ENCODE assay signal across 19 cellular contexts in the genomic region with DNA sequence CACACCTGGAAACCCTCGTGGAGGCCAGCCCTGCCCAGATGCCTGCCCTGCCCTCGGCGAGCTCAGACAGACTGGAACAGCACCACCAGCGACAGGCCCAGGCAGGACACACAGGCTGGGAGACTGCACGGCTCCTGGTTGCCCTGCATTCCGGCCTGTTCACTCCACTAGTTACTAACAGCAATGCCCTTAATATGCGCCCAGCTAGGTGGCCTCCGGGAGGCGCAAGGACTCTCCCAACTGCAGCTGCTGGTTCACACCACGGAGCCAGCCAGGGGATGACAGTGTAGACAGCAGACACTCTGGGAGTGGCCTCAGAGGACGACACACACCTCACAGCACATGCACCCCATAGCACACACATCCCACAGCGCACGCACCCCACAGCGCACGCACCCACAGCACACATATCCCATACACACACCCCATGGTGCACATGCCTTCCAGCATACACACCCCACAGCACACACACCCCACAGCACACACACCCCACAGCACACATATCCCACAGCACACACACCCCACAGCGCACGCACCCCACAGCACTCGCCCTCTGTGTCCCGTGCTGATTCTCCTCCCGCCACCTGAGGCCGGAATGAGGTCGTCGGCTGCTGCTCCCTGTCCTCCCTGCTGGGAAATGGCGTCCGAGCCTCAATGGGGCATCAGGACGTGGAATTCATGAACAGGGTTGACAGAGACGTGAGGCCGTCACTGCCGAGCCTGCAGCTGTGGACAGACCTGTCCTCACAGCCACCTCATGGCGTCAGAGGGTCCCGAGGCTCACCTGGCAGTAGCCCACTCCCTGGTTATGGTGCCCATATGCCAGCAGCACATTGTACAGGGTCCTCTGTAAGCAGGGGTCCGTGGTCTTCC. TPM values are rescaled to one million over a fixed set of nuclear protein-coding genes. Genes with fewer than 3 reads are reported as not detected.
DNase-seq lines count a peak whose midpoint lies in the region; ATAC-seq and TF ChIP-seq lines count a peak whose summit lies in the region.
"Had no signal": no experiment of that assay in that cellular context is flagged by ENCODE, and none has a peak within 500 bp of the region (broad histone marks: within the 10 kb centered on the region; RNA-seq: fewer than 3 reads in every experiment).

No MANE protein-coding gene starts in this region.

- TF ChIP-seq EP300 in SK-N-SH (IDR thresholded peaks at IDR 0.05; ENCODE audit: borderline replicate concordance in 1 of 2, low read depth in 1 of 2, low read length in 1 of 2) = no peak

- H3K4me3 Mint-ChIP-seq in endothelial cell (ENCODE audit: unreplicated experiment) = peak overlapping the region; percentile 31
- H3K4me3 Mint-ChIP-seq in stimulated activated effector memory CD8-positive, alpha-beta T cell treated with anti-CD3 and anti-CD28 coated beads, Interleukin-12 subunit alpha, Interleukin-12 subunit beta, amount 100 ng/mL, for 72 hours = no peak overlapping the region
- no peak overlapping the region for H3K4me3 Mint-ChIP-seq in activated T-helper 1 cell treated with anti-CD3 and anti-CD28 coated beads, Interleukin-12 subunit alpha, Interleukin-12 subunit beta, Interleukin-2, Interleukin-4 antibody, amounts not matched to agents 30 ng/mL and 10 ng/mL and 1 ng/mL, durations not matched to agents 14 hours and 24 hours and 36 hours
- H3K4me3 Mint-ChIP-seq: activated B cell treated with CpG ODN at 0.5 μM for 24 hours; dendritic cell treated with granulocyte-macrophage colony-stimulating factor and Interleukin-4, amounts not matched to agents 40 ng/mL and 50 ng/mL, for 4 days; mesothelial cell of epicardium had no signal

- intact Hi-C loops in activated T-helper 1 cell treated with anti-CD3 and anti-CD28 coated beads, Interleukin-12 subunit alpha, Interleukin-12 subunit beta, Interleukin-2, Interleukin-4 antibody, amounts not matched to agents 30 ng/mL and 10 ng/mL and 1 ng/mL, durations not matched to agents 14 hours and 24 hours and 36 hours (cut with micrococcal nuclease) = no loop called here

- H3K36me3 Mint-ChIP-seq in endothelial cell (ENCODE audit: low read depth, unreplicated experiment) = peaks cover 14% of the 10 kb centered on the region
- H3K36me3 Mint-ChIP-seq in stimulated activated effector memory CD8-positive, alpha-beta T cell treated with anti-CD3 and anti-CD28 coated beads, Interleukin-12 subunit alpha, Interleukin-12 subunit beta, amount 100 ng/mL, for 72 hours = no peaks in the 10 kb centered on the region
- no peaks in the 10 kb centered on the region for H3K36me3 Mint-ChIP-seq in activated T-helper 1 cell treated with anti-CD3 and anti-CD28 coated beads, Interleukin-12 subunit alpha, Interleukin-12 subunit beta, Interleukin-2, Interleukin-4 antibody, amounts not matched to agents 30 ng/mL and 10 ng/mL and 1 ng/mL, durations not matched to agents 14 hours and 24 hours and 36 hours (ENCODE audit: low read depth)

- H3K27me3 Mint-ChIP-seq in endothelial cell (ENCODE audit: unreplicated experiment) = peaks cover 15% of the 10 kb centered on the region
- H3K27me3 Mint-ChIP-seq in activated T-helper 1 cell treated with anti-CD3 and anti-CD28 coated beads, Interleukin-12 subunit alpha, Interleukin-12 subunit beta, Interleukin-2, Interleukin-4 antibody, amounts not matched to agents 30 ng/mL and 10 ng/mL and 1 ng/mL, durations not matched to agents 14 hours and 24 hours and 36 hours (ENCODE audit: insufficient read depth) = no peaks in the 10 kb centered on the region

- no peaks in the 10 kb centered on the region for H3K9me2 ChIP-seq in SK-N-SH

- no peaks in the 10 kb centered on the region for H3K4me1 Mint-ChIP-seq in endothelial cell (ENCODE audit: unreplicated experiment)
- no peaks in the 10 kb centered on the region for H3K4me1 Mint-ChIP-seq in stimulated activated effector memory CD8-positive, alpha-beta T cell treated with anti-CD3 and anti-CD28 coated beads, Interleukin-12 subunit alpha, Interleukin-12 subunit beta, amount 100 ng/mL, for 72 hours
- H3K4me1 Mint-ChIP-seq in activated T-helper 1 cell treated with anti-CD3 and anti-CD28 coated beads, Interleukin-12 subunit alpha, Interleukin-12 subunit beta, Interleukin-2, Interleukin-4 antibody, amounts not matched to agents 30 ng/mL and 10 ng/mL and 1 ng/mL, durations not matched to agents 14 hours and 24 hours and 36 hours (ENCODE audit: low read depth) = no peaks in the 10 kb centered on the region
- H3K4me1 Mint-ChIP-seq: activated B cell treated with CpG ODN at 0.5 μM for 24 hours, mesothelial cell of epicardium had no signal

- H3F3A ChIP-seq in SK-N-SH (replicated peaks; ENCODE audit: insufficient read depth) = no peaks in the 10 kb centered on the region

- WGBS in SK-N-SH (ENCODE audit: low lambda C conversion rate) = 90% methylated on average over 22 of the region's 32 CpGs

- POLR2A ChIA-PET in SK-N-SH (lab: Yijun Ruan, JAX) = no interaction called here

- ATAC-seq in SK-N-SH treated with all-trans-retinoic acid at 6 μM for 48 hours (peak; percentile 45; the same call in 2 of the 3 replicates), HG02678 (IDR thresholded peaks at IDR 0.05; ENCODE audit: unreplicated experiment) (no peak)
- peak; percentile 49 for ATAC-seq in stimulated activated effector memory CD8-positive, alpha-beta T cell treated with anti-CD3 and anti-CD28 coated beads, Interleukin-12 subunit alpha, Interleukin-12 subunit beta, amount 100 ng/mL, for 72 hours
- ATAC-seq: pancreas had no signal

- H3K9ac ChIP-seq in SK-N-SH = no peak overlapping the region

- TF ChIP-seq RAD21 in SK-N-SH (IDR thresholded peaks at IDR 0.05; ENCODE audit: low read length) = no peak

- no peak overlapping the region for H3K4me2 ChIP-seq in SK-N-SH

- H4K20me1 ChIP-seq in SK-N-SH (ENCODE audit: insufficient read depth) = no peaks in the 10 kb centered on the region

- no peak for TF ChIP-seq CTCF in SK-N-SH (IDR thresholded peaks at IDR 0.05)
- no peak for TF ChIP-seq CTCF in endothelial cell (IDR thresholded peaks at IDR 0.05; ENCODE audit: unreplicated experiment)

- CTCF ChIA-PET in SK-N-SH (lab: Yijun Ruan, JAX) = no interaction called here

- no peaks in the 10 kb centered on the region for H3K27me3 ChIP-seq in SK-N-SH (ENCODE audit: insufficient read depth)
- H3K27me3 ChIP-seq: pancreas, SJSA1, uterus had no signal

- H3K79me2 ChIP-seq in SK-N-SH (ENCODE audit: insufficient read depth) = no peaks in the 10 kb centered on the region

- peaks cover 6% of the 10 kb centered on the region for H3K9me3 Mint-ChIP-seq in endothelial cell (ENCODE audit: unreplicated experiment)
- no peaks in the 10 kb centered on the region for H3K9me3 Mint-ChIP-seq in stimulated activated effector memory CD8-positive, alpha-beta T cell treated with anti-CD3 and anti-CD28 coated beads, Interleukin-12 subunit alpha, Interleukin-12 subunit beta, amount 100 ng/mL, for 72 hours
- H3K9me3 Mint-ChIP-seq in activated T-helper 1 cell treated with anti-CD3 and anti-CD28 coated beads, Interleukin-12 subunit alpha, Interleukin-12 subunit beta, Interleukin-2, Interleukin-4 antibody, amounts not matched to agents 30 ng/mL and 10 ng/mL and 1 ng/mL, durations not matched to agents 14 hours and 24 hours and 36 hours = peaks cover 4% of the 10 kb centered on the region
- H3K9me3 Mint-ChIP-seq: mesothelial cell of epicardium had no signal

- no peaks in the 10 kb centered on the region for H3K36me3 ChIP-seq in SK-N-SH (replicated peaks in 1 of 2; ENCODE audit: control insufficient read depth in 1 of 2, insufficient read depth in 2 of 2, low read length in 1 of 2)
- H3K36me3 ChIP-seq: pancreas, SJSA1, uterus had no signal

- H3K4me3 ChIP-seq in SK-N-SH (ENCODE audit: low read depth in 2 of 2, low read length in 1 of 2) = no peak overlapping the region
- H3K4me3 ChIP-seq: pancreas, SJSA1, uterus had no signal

- H2AFZ ChIP-seq in SK-N-SH (ENCODE audit: low read depth) = no peak overlapping the region

- no peaks in the 10 kb centered on the region for H3K9me3 ChIP-seq in SK-N-SH
- H3K9me3 ChIP-seq: pancreas, SJSA1, uterus had no signal

- no peaks in the 10 kb centered on the region for H3K4me1 ChIP-seq in SK-N-SH (ENCODE audit: control insufficient read depth in 1 of 2, insufficient read depth in 2 of 2, low read depth in 1 of 2, low read length in 1 of 2)
- H3K4me1 ChIP-seq: pancreas, SJSA1, uterus had no signal

- no peak overlapping the region for H3K27ac Mint-ChIP-seq in endothelial cell (ENCODE audit: unreplicated experiment)
- no peak overlapping the region for H3K27ac Mint-ChIP-seq in stimulated activated effector memory CD8-positive, alpha-beta T cell treated with anti-CD3 and anti-CD28 coated beads, Interleukin-12 subunit alpha, Interleukin-12 subunit beta, amount 100 ng/mL, for 72 hours
- no peak overlapping the region for H3K27ac Mint-ChIP-seq in activated T-helper 1 cell treated with anti-CD3 and anti-CD28 coated beads, Interleukin-12 subunit alpha, Interleukin-12 subunit beta, Interleukin-2, Interleukin-4 antibody, amounts not matched to agents 30 ng/mL and 10 ng/mL and 1 ng/mL, durations not matched to agents 14 hours and 24 hours and 36 hours
- H3K27ac Mint-ChIP-seq: activated B cell treated with CpG ODN at 0.5 μM for 24 hours; dendritic cell treated with granulocyte-macrophage colony-stimulating factor and Interleukin-4, amounts not matched to agents 40 ng/mL and 50 ng/mL, for 4 days; mesothelial cell of epicardium had no signal

- no peak for DNase-seq in SK-N-SH
- peak; percentile 37 for DNase-seq in NAMALWA (ENCODE audit: low spot score)
- DNase-seq in endothelial cell (ENCODE audit: low spot score) = no peak
- DNase-seq in stimulated activated effector memory CD8-positive, alpha-beta T cell treated with anti-CD3 and anti-CD28 coated beads, Interleukin-12 subunit alpha, Interleukin-12 subunit beta, amount 100 ng/mL, for 72 hours (ENCODE audit: low spot score in 2 of 2) = no peak
- no peak for DNase-seq in AG08396 (ENCODE audit: low spot score)
- DNase-seq in activated T-helper 1 cell treated with anti-CD3 and anti-CD28 coated beads, Interleukin-12 subunit alpha, Interleukin-12 subunit beta, Interleukin-2, Interleukin-4 antibody, amounts not matched to agents 30 ng/mL and 10 ng/mL and 1 ng/mL, durations not matched to agents 14 hours and 24 hours and 36 hours (ENCODE audit: low spot score) = no peak
- DNase-seq: activated B cell treated with CpG ODN at 0.5 μM for 24 hours; activated T-cell treated with anti-CD3 and anti-CD28 coated beads for 4 hours; NCI-H1105; NCI-H526 treated with DMSO at 0.1 percent for 48 hours; stimulated activated CD4-positive, alpha-beta T cell treated with anti-CD3 and anti-CD28 coated beads, Interleukin-15, amount 100 ng/mL, for 24 hours; stimulated activated CD8-positive, alpha-beta memory T cell treated with anti-CD3 and anti-CD28 coated beads, Interleukin-4, amount 100 ng/mL, for 48 hours; uterus had no signal

- no peak overlapping the region for H3K27ac ChIP-seq in SK-N-SH (ENCODE audit: low read depth in 2 of 2, low read length in 1 of 2)
- H3K27ac ChIP-seq: pancreas, SJSA1, uterus had no signal

RNA-seq across cellular contexts. Expression of gene GRTP1, which starts 13.6 kb away (rescaled TPM):
- polyA plus RNA-seq in SK-N-SH (2012; rRNA removed) = 8.0 and 10.2 TPM in 2 replicates
- polyA plus RNA-seq in SK-N-SH (2012; cell fraction: cytosol; rRNA removed) = 8.0 and 9.0 TPM in 2 replicates
- polyA plus RNA-seq in SK-N-SH (2012; cell fraction: nucleus; rRNA removed) = 15.9 and 16.6 TPM in 2 replicates
- 0.90 TPM for total RNA-seq in endothelial cell (ENCODE audit: unreplicated experiment)
- total RNA-seq in activated T-helper 1 cell treated with anti-CD3 and anti-CD28 coated beads, Interleukin-12 subunit alpha, Interleukin-12 subunit beta, Interleukin-2, Interleukin-4 antibody, amounts not matched to agents 30 ng/mL and 10 ng/mL and 1 ng/mL, durations not matched to agents 14 hours and 24 hours and 36 hours = not detected in 2 replicates
- total RNA-seq: activated B cell treated with CpG ODN at 0.5 μM for 24 hours had no signal

RNA-seq across cellular contexts. Expression of gene LAMP1, which starts 53.3 kb away (rescaled TPM):
- polyA plus RNA-seq in SK-N-SH (2012; rRNA removed) = 189 and 261 TPM in 2 replicates
- 188 and 220 TPM in 2 replicates for polyA plus RNA-seq in SK-N-SH (2012; cell fraction: cytosol; rRNA removed)
- 255 and 320 TPM in 2 replicates for polyA plus RNA-seq in SK-N-SH (2012; cell fraction: nucleus; rRNA removed)
- 210 TPM for total RNA-seq in endothelial cell (ENCODE audit: unreplicated experiment)
- 59.4 and 60.3 TPM in 2 replicates for total RNA-seq in activated T-helper 1 cell treated with anti-CD3 and anti-CD28 coated beads, Interleukin-12 subunit alpha, Interleukin-12 subunit beta, Interleukin-2, Interleukin-4 antibody, amounts not matched to agents 30 ng/mL and 10 ng/mL and 1 ng/mL, durations not matched to agents 14 hours and 24 hours and 36 hours
